1 cellular context compared by ENCODE assay signal in genomic region chr3:42408156-42408555, GRCh38.
TF ChIP-seq lines count a peak whose summit lies in the region.

No MANE protein-coding gene starts in this region.

TF ChIP-seq in GM23338, 12 proteins besides CTCF, POLR2A, EP300 and RAD21:
- TF ChIP-seq NANOG (IDR thresholded peaks at IDR 0.05; ENCODE audit: borderline replicate concordance), result no peak
- no peak for TF ChIP-seq ZNF114 (CRISPR knock-in tag; IDR thresholded peaks at IDR 0.05)
- TF ChIP-seq ZNF462 (CRISPR knock-in tag; IDR thresholded peaks at IDR 0.05), result no peak
- no peak for TF ChIP-seq JUNB (IDR thresholded peaks at IDR 0.05; ENCODE audit: unreplicated experiment)
- TF ChIP-seq STAT1 (IDR thresholded peaks at IDR 0.05; ENCODE audit: unreplicated experiment), result no peak
- TF ChIP-seq EZH2phosphoT487 (IDR thresholded peaks at IDR 0.05; ENCODE audit: unreplicated experiment), result no peak
- no peak for TF ChIP-seq POLR2AphosphoS5 (IDR thresholded peaks at IDR 0.05; ENCODE audit: low read depth)
- TF ChIP-seq CREB1 (CRISPR knock-in tag; IDR thresholded peaks at IDR 0.05; ENCODE audit: low read depth), result no peak
- no peak for TF ChIP-seq ZNF331 (CRISPR knock-in tag; IDR thresholded peaks at IDR 0.05; ENCODE audit: low read depth)
- no peak for TF ChIP-seq REST (IDR thresholded peaks at IDR 0.05; ENCODE audit: unreplicated experiment)
- TF ChIP-seq EZH2 (IDR thresholded peaks at IDR 0.05; ENCODE audit: low read depth, unreplicated experiment), result no peak
- TF ChIP-seq ETS1 (IDR thresholded peaks at IDR 0.05), result no peak
TF ChIP-seq in GM23338: peak in this region for 0.
